In the genomic region with DNA sequence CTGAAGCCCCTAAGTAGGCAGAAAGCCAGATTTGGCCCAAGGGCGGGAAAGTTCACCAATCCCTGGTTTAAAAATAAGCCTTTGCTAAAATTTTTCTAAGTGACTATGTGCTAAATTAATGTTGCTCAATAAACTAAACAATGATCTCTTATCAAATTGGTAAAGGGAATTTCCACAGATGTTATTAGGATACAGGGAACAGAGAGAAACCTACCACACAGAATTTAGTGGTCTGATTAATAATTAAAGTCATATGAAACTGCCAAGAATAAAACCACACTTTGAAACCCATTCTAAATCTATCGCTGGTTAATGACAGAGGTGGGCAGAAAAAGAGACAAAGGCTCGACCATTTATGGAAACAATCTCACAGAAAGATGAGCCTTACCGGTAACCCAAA, we compare ENCODE assay signal across 25 cellular contexts.
"Had no signal": no experiment of that assay in that cellular context is flagged by ENCODE, and none has a peak within 500 bp of the region (broad histone marks: within the 10 kb centered on the region; RNA-seq: fewer than 3 reads in every experiment).

No MANE protein-coding gene starts in this region.

- ATAC-seq: heart right ventricle; left cardiac atrium; left lobe of liver; left ventricle myocardium superior; lower lobe of right lung; naive thymus-derived CD8-positive, alpha-beta T cell; right cardiac atrium; stimulated activated effector memory CD8-positive, alpha-beta T cell treated with anti-CD3 and anti-CD28 coated beads, Interleukin-12 subunit alpha, Interleukin-12 subunit beta, amount 100 ng/mL, for 72 hours had no signal

- H3K36me3 ChIP-seq: uterus had no signal

- H3K9me3 ChIP-seq: heart right ventricle, lower lobe of right lung, neutrophil, sigmoid colon, spleen, tibial nerve, uterus had no signal

- H2AFZ ChIP-seq: hepatocyte, neural progenitor cell had no signal

- FAIRE-seq: keratinocyte, small intestine had no signal

- H3K4me2 ChIP-seq: hepatocyte, neural progenitor cell had no signal

- DNase-seq: heart right ventricle; kidney glomerular epithelial cell; left cardiac atrium; left ventricle myocardium superior; lower lobe of right lung; mammary epithelial cell; mesenchymal stem cell; naive thymus-derived CD8-positive, alpha-beta T cell; occipital lobe; retina; right cardiac atrium; sigmoid colon; small intestine; spleen; stimulated activated CD4-positive, alpha-beta T cell treated with anti-CD3 and anti-CD28 coated beads, Interleukin-4, amount 100 ng/mL, for 24 hours; stimulated activated naive CD4-positive, alpha-beta T cell; substantia nigra; uterus had no signal

- H3K79me2 ChIP-seq: hepatocyte had no signal

- H3K27ac ChIP-seq: heart right ventricle, hepatocyte, lower lobe of right lung, neural progenitor cell, neutrophil, sigmoid colon, spleen, tibial nerve, uterus had no signal

- H3K4me1 ChIP-seq: neural progenitor cell, uterus had no signal

- H3K27me3 ChIP-seq: heart right ventricle, hepatocyte, neural progenitor cell, neutrophil, sigmoid colon, spleen, tibial nerve, uterus had no signal

- H3K9ac ChIP-seq: neural progenitor cell had no signal

- H3K4me3 ChIP-seq: heart right ventricle, hepatocyte, lower lobe of right lung, neural progenitor cell, sigmoid colon, spleen, tibial nerve, uterus had no signal
